8 cellular contexts compared by ENCODE assay signal in the genomic region with DNA sequence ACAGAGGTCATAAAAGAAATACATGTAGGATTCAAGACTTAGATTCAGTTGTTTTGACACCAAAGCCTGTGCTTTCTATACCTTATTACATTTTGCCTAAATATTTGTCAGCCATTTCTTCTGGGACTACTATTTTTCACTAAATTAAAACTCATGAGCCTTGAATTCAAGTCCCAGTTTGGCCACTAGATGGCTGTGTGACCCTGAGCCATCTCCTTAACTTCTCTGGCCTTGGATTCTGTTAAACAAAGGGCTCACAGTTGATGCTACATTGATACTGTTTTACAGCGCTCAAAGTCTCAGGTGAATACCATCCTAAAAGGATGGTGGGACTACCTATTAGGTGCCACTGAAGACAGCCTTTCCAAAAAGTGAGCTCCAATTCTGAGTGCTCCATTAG.
DNase-seq lines count a peak whose midpoint lies in the region; ATAC-seq lines count a peak whose summit lies in the region.

No MANE protein-coding gene starts in this region.

- ATAC-seq in HG02588 (IDR thresholded peaks at IDR 0.05; ENCODE audit: unreplicated experiment), result peak; percentile 50

- DNase-seq in NCI-H524 (lab: John Stamatoyannopoulos, UW), result peak; percentile 41 to 49
- DNase-seq in NCI-H524 treated with DMSO at 0.1 percent for 48 hours (lab: John Stamatoyannopoulos, UW), result no peak
- DNase-seq in SW480 (ENCODE audit: low spot score), result peak; percentile 4
- DNase-seq in left kidney (ENCODE audit: low read depth, low spot score), result peak; percentile 50
- DNase-seq in NCI-H1105 (lab: John Stamatoyannopoulos, UW), result no peak
- DNase-seq in NCI-H1930 (lab: John Stamatoyannopoulos, UW), result no peak
- no peak for DNase-seq in HPDE6-E6E7 (ENCODE audit: extremely low spot score)

Comparison
In these comparisons a context has a peak if more than half of its experiments do, and no peak if none do; other contexts are left out.
1. DNase-seq: peak in NCI-H524 (2 of 2), SW480 (single experiment) and left kidney (single experiment); none in NCI-H524 treated with DMSO at 0.1 percent for 48 hours (single experiment), NCI-H1105 (single experiment), NCI-H1930 (0 of 2) and HPDE6-E6E7 (single experiment).